8 cellular contexts compared by ENCODE assay signal in genomic region chr5:32587067-32587551, GRCh38. TPM values are rescaled to one million over a fixed set of nuclear protein-coding genes. Genes with fewer than 3 reads are reported as not detected.
DNase-seq lines count a peak whose midpoint lies in the region; ATAC-seq and TF ChIP-seq lines count a peak whose summit lies in the region.

No MANE protein-coding gene starts in this region.

- H3K27me3 Mint-ChIP-seq in naive thymus-derived CD4-positive, alpha-beta T cell = peaks cover 0 to 2% (median 0%) of the 10 kb centered on the region in 5 donors

- H3K36me3 Mint-ChIP-seq in naive thymus-derived CD4-positive, alpha-beta T cell = peaks cover 3 to 18% (median 13%) of the 10 kb centered on the region in 5 donors

- intact Hi-C loops in naive thymus-derived CD4-positive, alpha-beta T cell (cut with micrococcal nuclease) = loop anchor here (5.0 to 10.0 kb wide), 2 partner anchors 855 to 858 kb away; partner anchors contain the start of gene TARS1 (in 2 of the 2)

- peak overlapping the region; percentile 36 for H3K27ac ChIP-seq in caudate nucleus (ENCODE audit: low read depth, low read length)
- peak overlapping the region; percentile 100 for H3K27ac ChIP-seq in naive thymus-derived CD4-positive, alpha-beta T cell (ENCODE audit: low read depth, low read length)

- H3K4me1 Mint-ChIP-seq in naive thymus-derived CD4-positive, alpha-beta T cell = peaks cover 45 to 83% (median 68%) of the 10 kb centered on the region in 7 donors

- CTCF ChIA-PET in BJ (lab: Yijun Ruan, JAX) = interaction anchor here (1.6 kb wide), 1 partner anchor 97 kb away, joined by 11 read pairs; no protein-coding TSS in a partner anchor
- CTCF ChIA-PET in naive thymus-derived CD4-positive, alpha-beta T cell (lab: Charles Lee) = interaction anchor here (0.6 to 4.0 kb wide), 4 partner anchors 88 to 98 kb away, joined by 3 to 153 read pairs (median 6); no protein-coding TSS in a partner anchor

- DNase-seq in BJ (ENCODE audit: low read depth) (no peak), caudate nucleus (lab: John Stamatoyannopoulos, UW) (no peak), NCI-H2196 treated with DMSO at 0.1 percent for 48 hours (lab: John Stamatoyannopoulos, UW; ENCODE audit: unreplicated experiment) (no peak), LoVo (ENCODE audit: low spot score) (no peak), mucosa of gallbladder (ENCODE audit: low spot score) (no peak)
- no peak for DNase-seq in Jurkat, Clone E6-1 (ENCODE audit: low read depth, low spot score)
- DNase-seq in naive thymus-derived CD4-positive, alpha-beta T cell = no peak

- peaks cover 0 to 5% (median 0%) of the 10 kb centered on the region in 11 donors for H3K9me3 Mint-ChIP-seq in naive thymus-derived CD4-positive, alpha-beta T cell

- POLR2A ChIA-PET in BJ (lab: Charles Lee) = no interaction called here
- POLR2A ChIA-PET in naive thymus-derived CD4-positive, alpha-beta T cell (lab: Charles Lee) = interaction anchor here (0.7 to 1.1 kb wide), 4 partner anchors 60 to 144 kb away, joined by 3 to 4 read pairs (median 4); no protein-coding TSS in a partner anchor

- no peaks in the 10 kb centered on the region for H3K9me3 ChIP-seq in naive thymus-derived CD4-positive, alpha-beta T cell (ENCODE audit: control insufficient read depth in 2 of 3, low read length in 3 of 3)

- no peaks in the 10 kb centered on the region for H3K27me3 ChIP-seq in BJ (ENCODE audit: control insufficient read depth, insufficient read depth, low read length)
- H3K27me3 ChIP-seq in naive thymus-derived CD4-positive, alpha-beta T cell (ENCODE audit: control insufficient read depth in 2 of 2, insufficient read depth in 2 of 2, low read length in 2 of 2) = no peaks in the 10 kb centered on the region

- no peak for TF ChIP-seq CTCF in BJ (IDR thresholded peaks at IDR 0.05; ENCODE audit: insufficient read depth, low read depth, low read length)

- ATAC-seq in naive thymus-derived CD4-positive, alpha-beta T cell = no peak
- no peak for ATAC-seq in HG02798 (IDR thresholded peaks at IDR 0.05; ENCODE audit: poor library complexity, unreplicated experiment)

- 0 out of 2 replicates have a peak, but pooled peaks cover 1% of the 10 kb centered on the region for H3K36me3 ChIP-seq in BJ (ENCODE audit: control insufficient read depth, insufficient read depth, low read length)
- H3K36me3 ChIP-seq in naive thymus-derived CD4-positive, alpha-beta T cell (ENCODE audit: control insufficient read depth in 2 of 3, insufficient read depth in 3 of 3, low read length in 3 of 3) = peaks cover under 1 to 25% (median 11%) of the 10 kb centered on the region in 3 experiments

- H3K27ac Mint-ChIP-seq in naive thymus-derived CD4-positive, alpha-beta T cell = peak overlapping the region in 8 of 9 donors; percentile 28 to 99 (median 97)

- peaks cover 24 to 41% of the 10 kb centered on the region in 2 donors for H3K4me1 ChIP-seq in naive thymus-derived CD4-positive, alpha-beta T cell (ENCODE audit: control insufficient read depth in 2 of 2, insufficient read depth in 2 of 2, low read length in 2 of 2)

- peak overlapping the region; percentile 92 to 100 (median 98) for H3K4me3 Mint-ChIP-seq in naive thymus-derived CD4-positive, alpha-beta T cell

- H3K4me3 ChIP-seq in BJ (ENCODE audit: low read depth, low read length) = peak overlapping the region; percentile 97; the same call in 1 of the 2 replicates
- H3K4me3 ChIP-seq in Jurkat, Clone E6-1 (ENCODE audit: low read length) = peak overlapping the region; percentile 88
- H3K4me3 ChIP-seq in naive thymus-derived CD4-positive, alpha-beta T cell (ENCODE audit: low read length) = peak overlapping the region; percentile 94

RNA-seq across cellular contexts. Expression of gene SUB1, which starts 1.8 kb away (rescaled TPM):
- polyA plus RNA-seq in BJ (2011; rRNA removed) = 46.8 and 152 TPM in 2 replicates
- polyA minus RNA-seq in BJ (2011; rRNA and poly(A)+ RNA removed) = 6.9 and 10.9 TPM in 2 replicates
- 603 TPM for polyA plus RNA-seq in Jurkat, Clone E6-1 (2012; ENCODE audit: insufficient read depth, insufficient read length)
- total RNA-seq in naive thymus-derived CD4-positive, alpha-beta T cell = 100 to 1,000 TPM; 187 to 388 (median 285) TPM
- 100 to 1,000 TPM; 383 to 571 TPM for polyA plus RNA-seq in naive thymus-derived CD4-positive, alpha-beta T cell
- 152 TPM for total RNA-seq in mucosa of gallbladder
